14 cellular contexts compared by ENCODE assay signal in the genomic region with DNA sequence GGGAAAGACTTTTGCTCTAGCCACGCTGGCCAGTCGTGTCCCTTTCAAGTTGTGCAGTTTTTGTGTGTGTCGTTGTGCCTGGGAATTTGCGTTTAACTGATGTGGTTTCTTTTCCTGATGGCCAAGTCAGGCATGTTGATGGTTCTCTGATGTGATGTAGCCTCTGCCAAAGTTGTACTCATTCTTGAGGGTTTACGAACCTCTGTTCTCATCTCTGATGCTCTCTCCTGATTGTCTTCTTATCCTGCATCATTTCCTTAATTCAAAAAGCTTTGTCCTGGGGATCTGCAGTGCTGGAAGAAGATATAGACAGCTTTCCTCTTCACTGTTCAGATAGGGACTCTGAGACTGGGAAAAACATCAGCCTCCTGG. TPM values are rescaled to one million over a fixed set of nuclear protein-coding genes. Genes with fewer than 3 reads are reported as not detected.
DNase-seq lines count a peak whose midpoint lies in the region; ATAC-seq, FAIRE-seq and TF ChIP-seq lines count a peak whose summit lies in the region.
"Had no signal": no experiment of that assay in that cellular context is flagged by ENCODE, and none has a peak within 500 bp of the region (broad histone marks: within the 10 kb centered on the region; RNA-seq: fewer than 3 reads in every experiment).

No MANE protein-coding gene starts in this region.

- TF ChIP-seq CTCF in mammary epithelial cell (conservative IDR thresholded peaks at IDR 0.05 in 1 of 2, IDR thresholded peaks at IDR 0.05 in 1 of 2; ENCODE audit: extremely low read depth in 1 of 2, insufficient read depth in 1 of 2, low read depth in 1 of 2, low read length in 2 of 2) (no peak), kidney (IDR thresholded peaks at IDR 0.05; ENCODE audit: borderline replicate concordance, extremely low read depth, insufficient read depth) (no peak)

- peaks cover 98 to 100% (median 100%) of the 10 kb centered on the region in 10 experiments for H3K4me1 ChIP-seq in BLaER1 treated with 17β-estradiol and CSF1 and Interleukin-3, amounts not matched to agents 10 nM and 100 nM
- H3K4me1 ChIP-seq in mammary epithelial cell (ENCODE audit: insufficient read depth, low read length) (peaks cover 89% of the 10 kb centered on the region), kidney (ENCODE audit: control insufficient read depth in 1 of 2, insufficient read depth in 1 of 2, low read depth in 1 of 2, low read length in 2 of 2) (peaks cover 61 to 69% of the 10 kb centered on the region in 2 donors), skeletal muscle satellite cell (ENCODE audit: control insufficient read depth, insufficient read depth, low read length) (peaks cover 66% of the 10 kb centered on the region)

- H3K27me3 ChIP-seq in BLaER1 treated with 17β-estradiol and CSF1 and Interleukin-3, amounts not matched to agents 10 nM and 100 nM = no peaks in the 10 kb centered on the region
- H3K27me3 ChIP-seq in mammary epithelial cell (ENCODE audit: insufficient read depth, low read length) (no peaks in the 10 kb centered on the region), skeletal muscle satellite cell (ENCODE audit: control insufficient read depth, insufficient read depth, low read length) (no peaks in the 10 kb centered on the region)

- FAIRE-seq in kidney (lab: Jason Lieb, UNC) = no peak

- peaks cover 0 to 100% (median 0%) of the 10 kb centered on the region in 11 experiments; a peak in 9 of 22 replicates for H4K20me1 ChIP-seq in BLaER1 treated with 17β-estradiol and CSF1 and Interleukin-3, amounts not matched to agents 10 nM and 100 nM
- no peaks in the 10 kb centered on the region for H4K20me1 ChIP-seq in mammary epithelial cell (ENCODE audit: insufficient read depth, low read length)

- dilution Hi-C loops in mammary epithelial cell (cut with HindIII; ENCODE audit: low sequenced_read_pairs) = loop anchor here (5.0 kb wide), 1 partner anchor 47 kb away; no protein-coding TSS in a partner anchor

- peak overlapping the region; percentile 80 to 99 (median 95) for H3K27ac ChIP-seq in BLaER1 treated with 17β-estradiol and CSF1 and Interleukin-3, amounts not matched to agents 10 nM and 100 nM
- H3K27ac ChIP-seq in mammary epithelial cell (ENCODE audit: insufficient read depth, low read depth, low read length) (peak overlapping the region; percentile 99), kidney (ENCODE audit: low read depth in 2 of 2, low read length in 2 of 2) (peak overlapping the region; percentile 79 to 89)

- DNase-seq in mammary epithelial cell = no peak
- no peak for DNase-seq in kidney
- DNase-seq in A172 (ENCODE audit: low spot score) = no peak
- no peak for DNase-seq in activated CD4-positive, alpha-beta T cell treated with anti-CD3 and anti-CD28 coated beads, Interleukin-2, amount 50 U/mL, for 1 hour
- DNase-seq: activated CD8-positive, alpha-beta T cell treated with anti-CD3 and anti-CD28 coated beads, Interleukin-2, amount 10 ng/mL, durations not matched to agents 7 days and 5 days; activated naive CD8-positive, alpha-beta T cell treated with anti-CD3 and anti-CD28 coated beads, Interleukin-2, amount 10 ng/mL, durations not matched to agents 7 days and 5 days; AML-193; NCI-H187; NK-92 treated with Interleukin-12 subunit alpha and Interleukin-12 subunit beta, amount 100 ng/mL, for 24 hours; T-helper 17 cell had no signal

- peak overlapping the region; percentile 86 to 100 (median 99) for H3K4me2 ChIP-seq in BLaER1 treated with 17β-estradiol and CSF1 and Interleukin-3, amounts not matched to agents 10 nM and 100 nM
- peak overlapping the region; percentile 59 for H3K4me2 ChIP-seq in mammary epithelial cell (ENCODE audit: insufficient read depth, low read depth, low read length)
- H3K4me2 ChIP-seq in skeletal muscle satellite cell (ENCODE audit: low read length) = no peak overlapping the region

- peaks cover 48 to 86% (median 67%) of the 10 kb centered on the region in 11 experiments for H3K36me3 ChIP-seq in BLaER1 treated with 17β-estradiol and CSF1 and Interleukin-3, amounts not matched to agents 10 nM and 100 nM
- H3K36me3 ChIP-seq in mammary epithelial cell (ENCODE audit: insufficient read depth, low read length) = peaks cover 14% of the 10 kb centered on the region
- H3K36me3 ChIP-seq in kidney (ENCODE audit: control insufficient read depth in 1 of 2, insufficient read depth in 2 of 2, low read length in 2 of 2) = peaks cover 7 to 14% of the 10 kb centered on the region in 2 donors
- peaks cover 7% of the 10 kb centered on the region for H3K36me3 ChIP-seq in skeletal muscle satellite cell (ENCODE audit: insufficient read depth, low read length)

- intact Hi-C loops in mammary epithelial cell (cut with micrococcal nuclease) = loop anchor here (1.0 to 2.0 kb wide), 2 partner anchors 25 to 47 kb away; a partner anchor contains a TSS
- intact Hi-C loops in kidney (cut with DNase I) = no loop called here

- peaks cover 79% of the 10 kb centered on the region for H3K79me2 ChIP-seq in mammary epithelial cell (ENCODE audit: insufficient read depth, low read length)

- no TSS peak for BruUV-seq in mammary epithelial cell (replicated peaks; lab: Mats Ljungman, UMichigan)

- no peaks in the 10 kb centered on the region for H3K9me3 ChIP-seq in BLaER1 treated with 17β-estradiol and CSF1 and Interleukin-3, amounts not matched to agents 10 nM and 100 nM (replicated peaks in 1 of 11)
- H3K9me3 ChIP-seq in mammary epithelial cell (replicated peaks; ENCODE audit: insufficient read depth, low read length) (no peaks in the 10 kb centered on the region), kidney (ENCODE audit: control insufficient read depth in 1 of 2, low read length in 2 of 2) (no peaks in the 10 kb centered on the region), skeletal muscle satellite cell (replicated peaks; ENCODE audit: low read length) (no peaks in the 10 kb centered on the region)

- H2AFZ ChIP-seq in mammary epithelial cell (ENCODE audit: low read depth, low read length) = no peak overlapping the region

- ATAC-seq in HG03442 (IDR thresholded peaks at IDR 0.05; ENCODE audit: unreplicated experiment) (no peak), HG02571 (IDR thresholded peaks at IDR 0.05; ENCODE audit: unreplicated experiment) (no peak)
- ATAC-seq: activated CD8-positive, alpha-beta T cell treated with anti-CD3 and anti-CD28 coated beads, Interleukin-2, amount 10 ng/mL, durations not matched to agents 7 days and 5 days; T-helper 17 cell had no signal

- in situ Hi-C loops in mammary epithelial cell (cut with MboI; ENCODE audit: low sequenced_read_pairs in 2 of 2) = no loop called here

- WGBS in mammary epithelial cell (ENCODE audit: low coverage, missing lambda C conversion rate) = 26% methylated on average over 5 of the region's 5 CpGs

- peak overlapping the region; percentile 2 to 59 (median 42); a peak in 14 of 20 replicates for H3K4me3 ChIP-seq in BLaER1 treated with 17β-estradiol and CSF1 and Interleukin-3, amounts not matched to agents 10 nM and 100 nM
- H3K4me3 ChIP-seq in mammary epithelial cell (replicated peaks in 1 of 3; ENCODE audit: insufficient read depth in 1 of 3, low read depth in 2 of 3, low read length in 3 of 3) = no peak overlapping the region
- peak overlapping the region in 1 of 2 donors; percentile 43 for H3K4me3 ChIP-seq in kidney (ENCODE audit: low read length in 2 of 2)
- no peak overlapping the region for H3K4me3 ChIP-seq in skeletal muscle satellite cell (ENCODE audit: low read length)

- peak overlapping the region; percentile 73 to 90 (median 84); a peak in 21 of 22 replicates for H3K9ac ChIP-seq in BLaER1 treated with 17β-estradiol and CSF1 and Interleukin-3, amounts not matched to agents 10 nM and 100 nM
- H3K9ac ChIP-seq in mammary epithelial cell (ENCODE audit: insufficient read depth, low read length) = peak overlapping the region; percentile 97
- H3K9ac ChIP-seq in kidney (ENCODE audit: low read length in 2 of 2) = peak overlapping the region in 1 of 2 donors; percentile 81
- H3K9ac ChIP-seq in skeletal muscle satellite cell (ENCODE audit: low read depth, low read length) = peak overlapping the region; percentile 60

- CTCF ChIA-PET in mammary epithelial cell (lab: Charles Lee; ENCODE audit: low non-redundant PET) = no interaction called here

RNA-seq across cellular contexts. Expression of a gene that starts 25.4 kb away (rescaled TPM):
- total RNA-seq in mammary epithelial cell (100 to 1,000 TPM; 351 to 470 TPM), kidney (421 TPM)
- polyA plus RNA-seq in mammary epithelial cell (775 TPM), kidney (ENCODE audit: insufficient read depth, low read depth, low replicate concordance) (301 TPM)
- polyA minus RNA-seq in mammary epithelial cell = 463 TPM
- 31.7 and 66.4 TPM in 2 replicates for total RNA-seq in skeletal muscle satellite cell (2012; rRNA removed)
- total RNA-seq in A172 (2014; rRNA removed; shearing (Covaris generic)) = 107 and 128 TPM in 2 replicates

Comparison
In these comparisons a context has a peak if more than half of its experiments do, and no peak if none do; other contexts are left out.
1. H3K4me3 ChIP-seq: peak in BLaER1 treated with 17β-estradiol and CSF1 and Interleukin-3, amounts not matched to agents 10 nM and 100 nM (10 of 10); none in mammary epithelial cell (0 of 3) and skeletal muscle satellite cell (single experiment).
2. Peak in every context shown above with its lines, with median percentiles within 50 percentile points of each other: H3K27ac ChIP-seq.